ENCODE assay signal across 8 cellular contexts in the genomic region with DNA sequence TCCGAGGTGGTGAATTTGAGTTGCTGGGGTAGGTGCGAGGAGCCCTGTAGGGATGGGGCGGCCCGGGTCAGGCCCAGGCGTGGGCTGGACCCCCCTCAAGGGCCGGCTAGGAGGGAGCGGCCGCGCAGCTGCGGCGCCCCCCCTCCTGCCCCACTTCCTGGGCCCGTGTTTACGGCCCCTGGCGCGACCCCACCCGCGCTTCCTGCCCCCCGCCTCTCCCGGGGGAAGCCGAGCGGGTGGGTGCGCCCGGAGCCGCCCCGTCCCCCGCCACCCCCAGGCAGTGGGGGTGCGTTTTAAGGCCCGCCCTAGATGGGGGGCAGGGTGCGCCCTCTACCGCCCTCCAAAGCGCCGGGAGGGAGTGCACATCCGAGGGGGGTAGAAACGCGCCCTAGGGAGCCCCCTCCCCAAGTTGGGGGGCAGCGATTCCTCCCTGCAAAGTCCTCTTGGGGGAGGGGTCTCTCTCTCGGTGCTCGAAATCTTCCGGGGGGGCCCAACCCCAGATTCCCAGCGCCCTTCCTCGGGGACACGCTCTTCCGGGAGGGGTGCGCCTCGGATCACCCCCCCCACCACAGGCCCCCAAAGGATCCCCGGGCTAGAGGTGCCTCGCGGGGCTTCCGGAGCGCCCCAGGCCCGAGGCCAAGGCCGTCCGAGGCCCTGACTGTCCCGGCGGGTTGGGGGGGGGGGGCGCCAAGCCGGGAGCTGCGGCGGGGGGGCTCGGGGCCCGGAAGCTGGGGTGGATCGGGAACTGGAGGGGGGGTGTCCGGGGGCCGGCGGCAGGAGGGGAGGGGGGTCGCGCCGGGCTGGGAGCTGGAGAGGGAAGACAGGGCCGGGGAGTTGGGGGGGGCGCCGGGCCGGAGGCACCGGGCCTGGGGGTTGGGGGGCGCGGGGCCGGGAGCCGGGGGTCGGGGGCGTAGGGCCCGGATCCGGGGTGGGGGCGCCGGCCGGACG. TPM values are rescaled to one million over a fixed set of nuclear protein-coding genes. Genes with fewer than 3 reads are reported as not detected.
DNase-seq lines count a peak whose midpoint lies in the region; ATAC-seq lines count a peak whose summit lies in the region.

No MANE protein-coding gene starts in this region.

- H2BK15ac ChIP-seq in mesendoderm (replicated peaks; ENCODE audit: low read depth): no peak overlapping the region

- no CpG with 5 or more reads among the region's 85 CpGs for WGBS in mesendoderm (ENCODE audit: extremely low coverage, insufficient coverage, low lambda C conversion rate)

- peaks cover 83% of the 10 kb centered on the region for H3K4me1 ChIP-seq in BLaER1
- peaks cover 2% of the 10 kb centered on the region for H3K4me1 ChIP-seq in mesendoderm (ENCODE audit: control insufficient read depth, low read depth, low read length)

- no peaks in the 10 kb centered on the region for H3K79me2 ChIP-seq in mesendoderm (ENCODE audit: control insufficient read depth, insufficient read depth, low read length)

- H3K27ac ChIP-seq in BLaER1 (peak overlapping the region; percentile 94), mesendoderm (ENCODE audit: low read depth, low read length) (peak overlapping the region; percentile 59)

- H3K18ac ChIP-seq in mesendoderm (ENCODE audit: low read length): peak overlapping the region; percentile 91

- H3K4me2 ChIP-seq in BLaER1 (peak overlapping the region; percentile 91), mesendoderm (ENCODE audit: low read length) (peak overlapping the region; percentile 50)

- peak overlapping the region; percentile 89 for H3K56ac ChIP-seq in mesendoderm (ENCODE audit: low read length)

- H3K4me3 ChIP-seq in BLaER1: peak overlapping the region; percentile 83
- peak overlapping the region; percentile 69 for H3K4me3 ChIP-seq in mesendoderm (ENCODE audit: low read length)

- H3K27me3 ChIP-seq in BLaER1: no peaks in the 10 kb centered on the region
- no peaks in the 10 kb centered on the region for H3K27me3 ChIP-seq in mesendoderm (ENCODE audit: insufficient read depth, low read length, poor library complexity)

- ATAC-seq in HG02678 (IDR thresholded peaks at IDR 0.05; ENCODE audit: unreplicated experiment) (peak; percentile 41), HG03571 (IDR thresholded peaks at IDR 0.05; ENCODE audit: unreplicated experiment) (no peak)

- H3K79me1 ChIP-seq in mesendoderm (ENCODE audit: low read length): peaks cover 5% of the 10 kb centered on the region

- peaks cover 47% of the 10 kb centered on the region for H4K20me1 ChIP-seq in BLaER1

- DNase-seq in activated CD4-positive, alpha-beta T cell treated with anti-CD3 and anti-CD28 coated beads, Interleukin-2, amount 50 U/mL, for 4 hours: peak; percentile 59 to 63
- DNase-seq in effector CD4-positive, alpha-beta T cell: peak; percentile 62
- no peak for DNase-seq in mesendoderm
- peak; percentile 72 for DNase-seq in stimulated activated CD8-positive, alpha-beta memory T cell treated with anti-CD3 and anti-CD28 coated beads, Interleukin-4, amount 100 ng/mL, for 48 hours
- no peak for DNase-seq in NCI-H526 treated with DMSO at 0.1 percent for 48 hours (lab: John Stamatoyannopoulos, UW)

- H3K9ac ChIP-seq in BLaER1 (peak overlapping the region; percentile 91), mesendoderm (ENCODE audit: low read length) (peak overlapping the region; percentile 88)

- H2AK5ac ChIP-seq in mesendoderm (ENCODE audit: low read length): no peak overlapping the region

- no peak overlapping the region for H3K23ac ChIP-seq in mesendoderm (ENCODE audit: low read length)

- no peaks in the 10 kb centered on the region for H3K9me3 ChIP-seq in BLaER1

- no peak overlapping the region for H2BK5ac ChIP-seq in mesendoderm (ENCODE audit: low read length)

- H3K36me3 ChIP-seq in BLaER1 (peaks cover 36% of the 10 kb centered on the region), mesendoderm (ENCODE audit: control insufficient read depth, insufficient read depth, low read length) (peaks cover 2% of the 10 kb centered on the region)

- H2BK120ac ChIP-seq in mesendoderm (ENCODE audit: low read depth, low read length): peak overlapping the region; percentile 62

- peak overlapping the region; percentile 90 for H3K4ac ChIP-seq in mesendoderm (ENCODE audit: low read depth, low read length)

- peak overlapping the region; percentile 96 for H4K8ac ChIP-seq in mesendoderm (ENCODE audit: low read depth, low read length)

- no peak overlapping the region for H4K5ac ChIP-seq in mesendoderm (ENCODE audit: low read length)

RNA-seq across cellular contexts. Expression of a gene that starts 0.8 kb away (rescaled TPM):
- polyA plus RNA-seq in mesendoderm (2013, experiment 1 of 2): 69.9 TPM
- polyA plus RNA-seq in mesendoderm (2013, experiment 2 of 2): 71.4 TPM

RNA-seq across cellular contexts. Expression of a gene that starts 32.4 kb away (rescaled TPM):
- 1.7 TPM for polyA plus RNA-seq in mesendoderm (2013, experiment 1 of 2)
- 1.8 TPM for polyA plus RNA-seq in mesendoderm (2013, experiment 2 of 2)

RNA-seq across cellular contexts. Expression of a gene that starts 32.7 kb away (rescaled TPM):
- polyA plus RNA-seq in mesendoderm (2013, experiment 1 of 2): 19.0 TPM
- 19.6 TPM for polyA plus RNA-seq in mesendoderm (2013, experiment 2 of 2)

Comparison
In these comparisons a context has a peak if more than half of its experiments do, and no peak if none do; other contexts are left out.
1. DNase-seq: peak in activated CD4-positive, alpha-beta T cell treated with anti-CD3 and anti-CD28 coated beads, Interleukin-2, amount 50 U/mL, for 4 hours (2 of 2), effector CD4-positive, alpha-beta T cell (single experiment) and stimulated activated CD8-positive, alpha-beta memory T cell treated with anti-CD3 and anti-CD28 coated beads, Interleukin-4, amount 100 ng/mL, for 48 hours (single experiment); none in mesendoderm (single experiment) and NCI-H526 treated with DMSO at 0.1 percent for 48 hours (single experiment).